8 cellular contexts compared by ENCODE assay signal in the genomic region with DNA sequence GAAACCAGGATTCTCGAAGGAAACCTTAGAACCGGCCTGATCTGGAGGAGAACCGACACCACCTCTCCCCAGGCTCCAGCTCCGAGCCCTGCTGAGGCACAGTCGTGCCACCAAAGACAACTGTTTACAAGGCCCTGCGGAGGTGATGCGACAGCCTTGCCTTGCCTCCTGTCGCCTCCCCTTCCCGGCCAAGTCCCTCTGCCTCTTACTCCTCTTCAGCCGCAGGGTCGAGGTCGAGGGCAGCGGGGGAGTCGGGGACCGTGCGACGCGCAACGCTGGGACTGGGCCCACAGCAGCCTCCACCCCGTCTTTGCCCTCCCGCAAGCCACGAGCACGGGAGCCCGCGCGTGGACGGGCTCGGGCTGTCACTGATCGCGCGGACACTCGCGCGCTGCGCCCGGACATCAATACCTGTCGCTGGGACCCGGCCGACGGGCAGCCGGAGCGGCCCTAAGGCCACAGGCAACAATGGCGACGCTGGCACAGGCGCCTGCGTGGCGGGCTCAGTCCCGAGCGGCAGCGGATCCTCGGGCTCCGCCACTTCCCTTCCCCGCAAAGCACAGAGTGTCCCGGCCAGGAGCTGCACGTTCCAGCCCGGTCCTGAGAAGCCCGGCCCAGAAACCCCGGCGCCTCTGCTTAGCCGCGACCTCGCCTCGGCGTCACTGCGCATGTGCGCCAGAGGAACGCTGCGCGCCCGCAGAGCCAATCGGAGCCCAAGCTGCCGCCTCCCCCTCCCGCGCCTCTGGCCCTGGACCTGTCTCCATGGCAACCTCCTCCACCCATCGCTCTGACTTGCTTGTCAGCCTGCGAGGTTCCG. TPM values are rescaled to one million over a fixed set of nuclear protein-coding genes. Genes with fewer than 3 reads are reported as not detected.
DNase-seq lines count a peak whose midpoint lies in the region; ATAC-seq and TF ChIP-seq lines count a peak whose summit lies in the region.

A gene (minus strand): TSS at position 664 of the 817 bp plus-strand sequence. CDS start 1,473 bp downstream, outside the sequence.

- peaks cover 51% of the 10 kb centered on the region for H3K27me3 ChIP-seq in endodermal cell (ENCODE audit: control insufficient read depth, insufficient read depth, low read length, poor library complexity, severe bottlenecking)

- H3K9me3 Mint-ChIP-seq in endodermal cell: no peaks in the 10 kb centered on the region

- H3K4me3 Mint-ChIP-seq in endodermal cell: peak within 1 kb of the TSS; percentile 67

- no peak within 1 kb of the TSS for H3K27ac ChIP-seq in endodermal cell (ENCODE audit: low read depth, low read length)

- no peak for TF ChIP-seq CTCF in endodermal cell (conservative IDR thresholded peaks at IDR 0.05)

- DNase-seq in AG20443 (ENCODE audit: low spot score) (peak; percentile 100), NCI-H526 treated with DMSO at 0.1 percent for 48 hours (lab: John Stamatoyannopoulos, UW) (peak; percentile 58), endodermal cell (peak; percentile 98), mesenteric fat pad (ENCODE audit: low spot score) (peak; percentile 96)
- DNase-seq in activated CD8-positive, alpha-beta memory T cell treated with anti-CD3 and anti-CD28 coated beads, Interleukin-2, amount 50 U/mL, for 24 hours (ENCODE audit: extremely low read depth): peak; percentile 72
- DNase-seq in stimulated activated CD8-positive, alpha-beta memory T cell treated with anti-CD3 and anti-CD28 coated beads, Interleukin-12 subunit alpha, Interleukin-12 subunit beta, amount 100 ng/mL, for 4 hours (ENCODE audit: low read depth): peak; percentile 88

- TF ChIP-seq POLR2A in GM19193 (IDR thresholded peaks at IDR 0.05; ENCODE audit: extremely low read depth, insufficient read depth, insufficient read length): peak; percentile 64

- H3K4me1 ChIP-seq in endodermal cell (ENCODE audit: control insufficient read depth, insufficient read depth, low read length): no peaks in the 10 kb centered on the region

- H3K27me3 Mint-ChIP-seq in endodermal cell (ENCODE audit: insufficient read depth): peaks cover 63% of the 10 kb centered on the region

- 4 to 19% methylated on average over 11 to 77 of the region's 77 CpGs for WGBS in endodermal cell (ENCODE audit: insufficient coverage in 1 of 2, insufficient read length in 1 of 2), 2 experiments

- H3K27ac Mint-ChIP-seq in endodermal cell: no peak within 1 kb of the TSS

- H3K36me3 Mint-ChIP-seq in endodermal cell (ENCODE audit: low read depth): peaks cover 12% of the 10 kb centered on the region

- no peaks in the 10 kb centered on the region for H3K4me1 Mint-ChIP-seq in endodermal cell

- H3K36me3 ChIP-seq in endodermal cell (ENCODE audit: control insufficient read depth, insufficient read depth, low read length): no peaks in the 10 kb centered on the region

- H3K4me3 ChIP-seq in endodermal cell (ENCODE audit: low read length): peak within 1 kb of the TSS; percentile 82

- peak; percentile 93 for ATAC-seq in HG03442 (IDR thresholded peaks at IDR 0.05; ENCODE audit: unreplicated experiment)

- H3K9ac ChIP-seq in endodermal cell (ENCODE audit: extremely low read depth, low read length, poor library complexity, severe bottlenecking): no peak within 1 kb of the TSS

- no peaks in the 10 kb centered on the region for H3K9me3 ChIP-seq in endodermal cell (ENCODE audit: control insufficient read depth, low read length)

RNA-seq across cellular contexts. Expression of the gene that starts here (rescaled TPM):
- total RNA-seq in endodermal cell (10 to 100 TPM in 1 of 2 donors, 1 to 10 TPM in 1; 6.9 to 16.4 TPM), mesenteric fat pad (6.6 TPM)
- 9.7 TPM for polyA plus RNA-seq in endodermal cell (2013, experiment 1 of 2)
- polyA plus RNA-seq in endodermal cell (2013, experiment 2 of 2): 9.5 TPM
